24 cellular contexts compared by ENCODE assay signal in the genomic region with DNA sequence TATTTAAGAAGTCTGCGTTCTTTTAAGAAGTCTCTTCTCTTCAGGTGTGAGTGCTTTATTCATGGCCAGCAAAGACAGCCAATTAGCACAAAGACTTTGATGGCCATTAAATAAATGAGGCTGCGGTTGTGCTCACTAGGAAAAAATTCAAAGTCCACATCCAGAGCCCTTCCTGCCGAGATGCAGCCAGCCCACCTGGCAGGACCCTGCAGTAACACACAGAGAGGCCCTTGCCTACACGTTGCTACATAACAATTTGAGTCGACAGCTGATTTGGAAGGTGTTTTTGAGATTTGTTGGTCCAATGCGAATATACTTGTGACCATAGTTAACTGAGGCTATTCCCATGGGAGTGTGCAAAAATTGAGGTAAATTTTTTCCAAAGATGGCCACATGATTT.
"Had no signal": no experiment of that assay in that cellular context is flagged by ENCODE, and none has a peak within 500 bp of the region (broad histone marks: within the 10 kb centered on the region; RNA-seq: fewer than 3 reads in every experiment).

No MANE protein-coding gene starts in this region.

- H3K36me3 Mint-ChIP-seq: naive thymus-derived CD8-positive, alpha-beta T cell; stimulated activated naive B cell treated with anti-CD40 and anti-IgM and Interleukin-4, amounts not matched to agents 10 μg/mL and 1 μg/mL and 100 μg/mL, for 72 hours had no signal

- H3K4me3 ChIP-seq: dorsolateral prefrontal cortex, esophagus muscularis mucosa, ovary, right lobe of liver, thoracic aorta, transverse colon, upper lobe of right lung, uterus had no signal

- H3K27me3 Mint-ChIP-seq: naive thymus-derived CD8-positive, alpha-beta T cell; stimulated activated naive B cell treated with anti-CD40 and anti-IgM and Interleukin-4, amounts not matched to agents 10 μg/mL and 1 μg/mL and 100 μg/mL, for 72 hours; stimulated activated naive CD8-positive, alpha-beta T cell treated with anti-CD3 and anti-CD28 coated beads, Interleukin-15, Interleukin-2, amounts not matched to agents 100 ng/mL and 50 ng/mL, for 24 hours had no signal

- H3K36me3 ChIP-seq: esophagus muscularis mucosa, ovary, right lobe of liver, thoracic aorta, transverse colon, upper lobe of right lung, uterus had no signal

- ATAC-seq: foreskin keratinocyte; left lobe of liver; naive thymus-derived CD8-positive, alpha-beta T cell; right lobe of liver; stimulated activated naive B cell treated with anti-CD40 and anti-IgM and Interleukin-4, amounts not matched to agents 10 μg/mL and 1 μg/mL and 100 μg/mL, for 72 hours had no signal

- H3K9me3 ChIP-seq: esophagus muscularis mucosa, ovary, right lobe of liver, thoracic aorta, transverse colon, upper lobe of right lung, uterus had no signal

- H3K4me1 ChIP-seq: foreskin keratinocyte, right lobe of liver, transverse colon, upper lobe of right lung, uterus had no signal

- H3K4me1 Mint-ChIP-seq: naive thymus-derived CD8-positive, alpha-beta T cell; nephron progenitor cell; stimulated activated naive B cell treated with anti-CD40 and anti-IgM and Interleukin-4, amounts not matched to agents 10 μg/mL and 1 μg/mL and 100 μg/mL, for 72 hours had no signal

- H3K9me3 Mint-ChIP-seq: nephron progenitor cell; stimulated activated naive CD8-positive, alpha-beta T cell treated with anti-CD3 and anti-CD28 coated beads, Interleukin-15, Interleukin-2, amounts not matched to agents 100 ng/mL and 50 ng/mL, for 24 hours had no signal

- H3K27me3 ChIP-seq: dorsolateral prefrontal cortex, esophagus muscularis mucosa, foreskin keratinocyte, ovary, right lobe of liver, transverse colon, upper lobe of right lung, uterus had no signal

- H3K27ac Mint-ChIP-seq: naive thymus-derived CD8-positive, alpha-beta T cell; nephron progenitor cell; stimulated activated naive B cell treated with anti-CD40 and anti-IgM and Interleukin-4, amounts not matched to agents 10 μg/mL and 1 μg/mL and 100 μg/mL, for 72 hours; stimulated activated naive CD8-positive, alpha-beta T cell treated with anti-CD3 and anti-CD28 coated beads, Interleukin-15, Interleukin-2, amounts not matched to agents 100 ng/mL and 50 ng/mL, for 24 hours had no signal

- H3K4me3 Mint-ChIP-seq: naive thymus-derived CD8-positive, alpha-beta T cell; nephron progenitor cell; stimulated activated naive B cell treated with anti-CD40 and anti-IgM and Interleukin-4, amounts not matched to agents 10 μg/mL and 1 μg/mL and 100 μg/mL, for 72 hours; stimulated activated naive CD8-positive, alpha-beta T cell treated with anti-CD3 and anti-CD28 coated beads, Interleukin-15, Interleukin-2, amounts not matched to agents 100 ng/mL and 50 ng/mL, for 24 hours had no signal

- H3K27ac ChIP-seq: dorsolateral prefrontal cortex, foreskin keratinocyte, ovary, right lobe of liver, thoracic aorta, transverse colon, upper lobe of right lung, uterus had no signal

- DNase-seq: effector CD4-positive, alpha-beta T cell; foreskin keratinocyte; glutamatergic neuron; hypothalamus; kidney; mesenchymal stem cell; naive thymus-derived CD8-positive, alpha-beta T cell; nephron progenitor cell; nucleus accumbens; ovary; retina; right lobe of liver; small intestine; stimulated activated CD4-positive, alpha-beta T cell treated with anti-CD3 and anti-CD28 coated beads, Interleukin-15, amount 100 ng/mL, for 24 hours; stimulated activated CD4-positive, alpha-beta T cell treated with anti-CD3 and anti-CD28 coated beads, Interleukin-2, amount 100 ng/mL, for 48 hours; stimulated activated naive B cell treated with anti-CD40 and anti-IgM and Interleukin-4, amounts not matched to agents 10 μg/mL and 1 μg/mL and 100 μg/mL, for 72 hours; transverse colon; upper lobe of right lung; uterus had no signal
